ENCODE assay signal across 1 cellular context in genomic region chr19:40398417-40399056, GRCh38.
TF ChIP-seq lines count a peak whose summit lies in the region.

No MANE protein-coding gene starts in this region.

TF ChIP-seq in endothelial cell of umbilical vein, 7 proteins besides CTCF, POLR2A, EP300 and RAD21 (continued from another document):
- TF ChIP-seq, protein P1, sequence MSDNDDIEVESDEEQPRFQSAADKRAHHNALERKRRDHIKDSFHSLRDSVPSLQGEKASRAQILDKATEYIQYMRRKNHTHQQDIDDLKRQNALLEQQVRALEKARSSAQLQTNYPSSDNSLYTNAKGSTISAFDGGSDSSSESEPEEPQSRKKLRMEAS (IDR thresholded peaks at IDR 0.05; ENCODE audit: insufficient read depth, insufficient read length) = no peak
- TF ChIP-seq EZH2 (IDR thresholded peaks at IDR 0.05; ENCODE audit: borderline replicate concordance, low read depth, low read length, severe bottlenecking) (no peak), MYC (IDR thresholded peaks at IDR 0.05; ENCODE audit: low read depth, low read length) (no peak)
